Comparison of ENCODE assay signal across 1 cellular context in genomic region chr6:89085409-89086012, GRCh38.
TF ChIP-seq lines count a peak whose summit lies in the region.

No MANE protein-coding gene starts in this region.

TF ChIP-seq in H1, 55 proteins besides CTCF, POLR2A, EP300 and RAD21:
- peak; percentile 6; the same call in 1 of the 2 replicates for TF ChIP-seq POLR2AphosphoS5 (IDR thresholded peaks at IDR 0.05; ENCODE audit: low read depth, low read length)
- TF ChIP-seq MAX (IDR thresholded peaks at IDR 0.05) = no peak
- TF ChIP-seq KDM4A (IDR thresholded peaks at IDR 0.05; ENCODE audit: low read depth, low read length, severe bottlenecking) = no peak
- TF ChIP-seq CEBPB (IDR thresholded peaks at IDR 0.05; ENCODE audit: low read depth, low read length) = no peak
TF ChIP-seq in H1: peak in this region for 1.
